ENCODE assay signal across 15 cellular contexts in genomic region chr2:44632931-44633689, GRCh38.
DNase-seq lines count a peak whose midpoint lies in the region; ATAC-seq and TF ChIP-seq lines count a peak whose summit lies in the region.
"Had no signal": no experiment of that assay in that cellular context is flagged by ENCODE, and none has a peak within 500 bp of the region (broad histone marks: within the 10 kb centered on the region; RNA-seq: fewer than 3 reads in every experiment).

No MANE protein-coding gene starts in this region.

- H4K20me1 ChIP-seq in KMS-11 (ENCODE audit: insufficient read depth): no peaks in the 10 kb centered on the region

- no peak overlapping the region for H3K4me3 Mint-ChIP-seq in activated CD8-positive, alpha-beta T cell treated with anti-CD3 and anti-CD28 coated beads for 36 hours
- H3K4me3 Mint-ChIP-seq in activated CD8-positive, alpha-beta T cell treated with anti-CD3 and anti-CD28 coated beads, Interleukin-2, amount 10 ng/mL, durations not matched to agents 7 days and 5 days: no peak overlapping the region
- no peak overlapping the region for H3K4me3 Mint-ChIP-seq in WTC11
- no peak overlapping the region for H3K4me3 Mint-ChIP-seq in T-helper 2 cell treated with Interferon-gamma antibody and Interleukin-4, amounts not matched to agents 5 μg/mL and 100 μg/mL, for 36 hours
- no peak overlapping the region for H3K4me3 Mint-ChIP-seq in Calu3 (ENCODE audit: low read depth, unreplicated experiment)
- H3K4me3 Mint-ChIP-seq: B cell; CD4-positive, alpha-beta memory T cell had no signal

- H3K4me3 ChIP-seq in KMS-11 (IDR thresholded peaks at IDR 0.05; ENCODE audit: insufficient read depth, low read depth, low read length): no peak overlapping the region
- H3K4me3 ChIP-seq: HAP-1 had no signal

- no peak overlapping the region for H3K9ac ChIP-seq in KMS-11

- ATAC-seq in activated CD8-positive, alpha-beta T cell treated with anti-CD3 and anti-CD28 coated beads for 36 hours: no peak
- ATAC-seq in activated CD8-positive, alpha-beta T cell treated with anti-CD3 and anti-CD28 coated beads, Interleukin-2, amount 10 ng/mL, durations not matched to agents 7 days and 5 days: no peak
- ATAC-seq in WTC11 (no peak), HG03469 (IDR thresholded peaks at IDR 0.05; ENCODE audit: unreplicated experiment) (no peak)

- no peak for DNase-seq in activated CD8-positive, alpha-beta T cell treated with anti-CD3 and anti-CD28 coated beads for 36 hours
- no peak for DNase-seq in activated CD8-positive, alpha-beta T cell treated with anti-CD3 and anti-CD28 coated beads, Interleukin-2, amount 10 ng/mL, durations not matched to agents 7 days and 5 days
- DNase-seq in WTC11 (ENCODE audit: low spot score) (no peak), Calu3 (no peak)
- no peak for DNase-seq in T-helper 2 cell treated with Interferon-gamma antibody and Interleukin-4, amounts not matched to agents 5 μg/mL and 100 μg/mL, for 36 hours (ENCODE audit: low spot score)
- DNase-seq: C1 segment of cervical spinal cord; CD4-positive, alpha-beta memory T cell; DMS153; DMS79 treated with DMSO at 0.1 percent for 48 hours; EL; GDM1 had no signal

- CTCF ChIA-PET in activated CD8-positive, alpha-beta T cell treated with anti-CD3 and anti-CD28 coated beads for 36 hours (lab: Charles Lee): interaction anchor here (1.4 kb wide), 2 partner anchors 15 to 154 kb away, joined by 3 to 8 read pairs; no protein-coding TSS in a partner anchor
- CTCF ChIA-PET in activated CD8-positive, alpha-beta T cell treated with anti-CD3 and anti-CD28 coated beads, Interleukin-2, amount 10 ng/mL, durations not matched to agents 7 days and 5 days (lab: Charles Lee): interaction anchor here (1.3 to 1.5 kb wide), 2 partner anchors 12 to 54 kb away, joined by 3 read pairs; no protein-coding TSS in a partner anchor
- CTCF ChIA-PET in WTC11 (lab: Charles Lee) (no interaction called here), Calu3 (lab: Charles Lee) (no interaction called here)

- BruUV-seq in Calu3 (replicated peaks; lab: Mats Ljungman, UMichigan): no TSS peak

- no peak overlapping the region for H2AFZ ChIP-seq in KMS-11 (ENCODE audit: low read depth)

- H3K27ac Mint-ChIP-seq in activated CD8-positive, alpha-beta T cell treated with anti-CD3 and anti-CD28 coated beads for 36 hours: peak overlapping the region; percentile 16
- H3K27ac Mint-ChIP-seq in activated CD8-positive, alpha-beta T cell treated with anti-CD3 and anti-CD28 coated beads, Interleukin-2, amount 10 ng/mL, durations not matched to agents 7 days and 5 days: no peak overlapping the region
- H3K27ac Mint-ChIP-seq in WTC11 (no peak overlapping the region), Calu3 (ENCODE audit: unreplicated experiment) (no peak overlapping the region)
- H3K27ac Mint-ChIP-seq in T-helper 2 cell treated with Interferon-gamma antibody and Interleukin-4, amounts not matched to agents 5 μg/mL and 100 μg/mL, for 36 hours: no peak overlapping the region
- H3K27ac Mint-ChIP-seq: B cell; CD4-positive, alpha-beta memory T cell had no signal

- no peaks in the 10 kb centered on the region for H3K27me3 ChIP-seq in KMS-11 (ENCODE audit: insufficient read depth, low read depth)

- intact Hi-C loops in activated CD8-positive, alpha-beta T cell treated with anti-CD3 and anti-CD28 coated beads for 36 hours (cut with micrococcal nuclease): no loop called here
- intact Hi-C loops in Calu3 (cut with micrococcal nuclease; ENCODE audit: unreplicated experiment): no loop called here

- H3K4me1 ChIP-seq in KMS-11 (ENCODE audit: low read depth, poor library complexity, severe bottlenecking): peaks cover 20% of the 10 kb centered on the region

- H3K27me3 Mint-ChIP-seq in activated CD8-positive, alpha-beta T cell treated with anti-CD3 and anti-CD28 coated beads for 36 hours: no peaks in the 10 kb centered on the region
- H3K27me3 Mint-ChIP-seq in activated CD8-positive, alpha-beta T cell treated with anti-CD3 and anti-CD28 coated beads, Interleukin-2, amount 10 ng/mL, durations not matched to agents 7 days and 5 days (ENCODE audit: low read depth): no peaks in the 10 kb centered on the region
- H3K27me3 Mint-ChIP-seq in WTC11 (ENCODE audit: low read depth) (no peaks in the 10 kb centered on the region), Calu3 (ENCODE audit: unreplicated experiment) (no peaks in the 10 kb centered on the region)
- H3K27me3 Mint-ChIP-seq in T-helper 2 cell treated with Interferon-gamma antibody and Interleukin-4, amounts not matched to agents 5 μg/mL and 100 μg/mL, for 36 hours (ENCODE audit: low read depth): no peaks in the 10 kb centered on the region
- H3K27me3 Mint-ChIP-seq: B cell; CD4-positive, alpha-beta memory T cell had no signal

- no peak for TF ChIP-seq CTCF in activated CD8-positive, alpha-beta T cell treated with anti-CD3 and anti-CD28 coated beads for 36 hours (IDR thresholded peaks at IDR 0.05)
- TF ChIP-seq CTCF in KMS-11 (conservative IDR thresholded peaks at IDR 0.05; ENCODE audit: low read depth, low read length) (no peak), WTC11 (IDR thresholded peaks at IDR 0.05) (no peak), Calu3 (IDR thresholded peaks at IDR 0.05; ENCODE audit: unreplicated experiment) (no peak)

- peaks cover 13% of the 10 kb centered on the region for H3K4me1 Mint-ChIP-seq in activated CD8-positive, alpha-beta T cell treated with anti-CD3 and anti-CD28 coated beads for 36 hours (ENCODE audit: low read depth)
- H3K4me1 Mint-ChIP-seq in activated CD8-positive, alpha-beta T cell treated with anti-CD3 and anti-CD28 coated beads, Interleukin-2, amount 10 ng/mL, durations not matched to agents 7 days and 5 days (ENCODE audit: low read depth): peaks cover 2% of the 10 kb centered on the region
- H3K4me1 Mint-ChIP-seq in WTC11: peaks cover 17% of the 10 kb centered on the region
- peaks cover 5% of the 10 kb centered on the region for H3K4me1 Mint-ChIP-seq in T-helper 2 cell treated with Interferon-gamma antibody and Interleukin-4, amounts not matched to agents 5 μg/mL and 100 μg/mL, for 36 hours (ENCODE audit: low read depth)
- no peaks in the 10 kb centered on the region for H3K4me1 Mint-ChIP-seq in Calu3 (ENCODE audit: low read depth, unreplicated experiment)
- H3K4me1 Mint-ChIP-seq: CD4-positive, alpha-beta memory T cell had no signal

- peak overlapping the region; percentile 29; the same call in 1 of the 2 replicates for H3K4me2 ChIP-seq in KMS-11

- POLR2A ChIA-PET in activated CD8-positive, alpha-beta T cell treated with anti-CD3 and anti-CD28 coated beads for 36 hours (lab: Charles Lee): interaction anchor here (0.6 kb wide), 1 partner anchor 398 kb away, joined by 3 read pairs; no protein-coding TSS in a partner anchor
- POLR2A ChIA-PET in activated CD8-positive, alpha-beta T cell treated with anti-CD3 and anti-CD28 coated beads, Interleukin-2, amount 10 ng/mL, durations not matched to agents 7 days and 5 days (lab: Charles Lee): no interaction called here
- POLR2A ChIA-PET in WTC11 (lab: Charles Lee): no interaction called here

- H3K9me3 Mint-ChIP-seq in activated CD8-positive, alpha-beta T cell treated with anti-CD3 and anti-CD28 coated beads for 36 hours: peaks cover 8% of the 10 kb centered on the region
- H3K9me3 Mint-ChIP-seq in activated CD8-positive, alpha-beta T cell treated with anti-CD3 and anti-CD28 coated beads, Interleukin-2, amount 10 ng/mL, durations not matched to agents 7 days and 5 days (ENCODE audit: insufficient read depth): peaks cover 21% of the 10 kb centered on the region
- H3K9me3 Mint-ChIP-seq in WTC11: peaks cover 37% of the 10 kb centered on the region
- H3K9me3 Mint-ChIP-seq in T-helper 2 cell treated with Interferon-gamma antibody and Interleukin-4, amounts not matched to agents 5 μg/mL and 100 μg/mL, for 36 hours: peaks cover 13% of the 10 kb centered on the region
- H3K9me3 Mint-ChIP-seq in Calu3 (ENCODE audit: low read depth, unreplicated experiment): peaks cover 10% of the 10 kb centered on the region

- no peaks in the 10 kb centered on the region for H3K36me3 ChIP-seq in KMS-11 (ENCODE audit: insufficient read depth)
- H3K36me3 ChIP-seq: HAP-1 had no signal

- no peak overlapping the region for H3K27ac ChIP-seq in KMS-11

- H3K79me2 ChIP-seq in KMS-11 (ENCODE audit: insufficient read depth, low read depth): no peaks in the 10 kb centered on the region

- H3K36me3 Mint-ChIP-seq in activated CD8-positive, alpha-beta T cell treated with anti-CD3 and anti-CD28 coated beads for 36 hours (ENCODE audit: low read depth): peaks cover 20% of the 10 kb centered on the region
- H3K36me3 Mint-ChIP-seq in activated CD8-positive, alpha-beta T cell treated with anti-CD3 and anti-CD28 coated beads, Interleukin-2, amount 10 ng/mL, durations not matched to agents 7 days and 5 days (ENCODE audit: low read depth): peaks cover 3% of the 10 kb centered on the region
- H3K36me3 Mint-ChIP-seq in WTC11 (peaks cover 34% of the 10 kb centered on the region), Calu3 (ENCODE audit: insufficient read depth, unreplicated experiment) (no peaks in the 10 kb centered on the region)
- H3K36me3 Mint-ChIP-seq in T-helper 2 cell treated with Interferon-gamma antibody and Interleukin-4, amounts not matched to agents 5 μg/mL and 100 μg/mL, for 36 hours (ENCODE audit: low read depth): no peaks in the 10 kb centered on the region

TF ChIP-seq in WTC11, 78 proteins besides CTCF, POLR2A, EP300 and RAD21:
- TF ChIP-seq ZNF317 (CRISPR knock-in tag; IDR thresholded peaks at IDR 0.05; ENCODE audit: borderline replicate concordance, low read depth) (peak; percentile 66; the same call in 1 of the 2 replicates), ZNF416 (CRISPR knock-in tag; IDR thresholded peaks at IDR 0.05) (no peak)
TF ChIP-seq in WTC11: peak in this region for 1.

Comparison
In these comparisons a context has a peak if more than half of its experiments do, and no peak if none do; other contexts are left out.
1. CTCF ChIA-PET loops: an anchor here in activated CD8-positive, alpha-beta T cell treated with anti-CD3 and anti-CD28 coated beads for 36 hours (1.4 kb wide) and activated CD8-positive, alpha-beta T cell treated with anti-CD3 and anti-CD28 coated beads, Interleukin-2, amount 10 ng/mL, durations not matched to agents 7 days and 5 days (1.3 to 1.5 kb wide); none called in WTC11 and Calu3.